23 cellular contexts compared by ENCODE assay signal in the genomic region with DNA sequence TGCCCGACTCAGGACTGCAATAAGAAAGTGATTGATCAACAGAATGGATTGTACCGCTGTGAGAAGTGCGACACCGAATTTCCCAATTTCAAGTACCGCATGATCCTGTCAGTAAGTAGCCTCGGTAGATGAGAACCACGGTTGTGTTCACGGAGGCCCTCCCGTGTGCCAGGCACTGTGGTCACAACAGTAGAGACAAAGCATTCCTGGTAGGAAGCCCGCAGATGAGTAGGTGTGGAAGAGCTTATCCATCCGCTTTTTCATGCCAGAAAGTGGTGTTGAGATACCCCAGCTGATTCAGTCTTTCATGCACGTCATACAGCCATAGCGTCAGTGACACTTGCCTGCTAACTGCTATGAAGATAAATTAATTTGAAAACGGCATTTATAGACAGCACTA.
"Had no signal": no experiment of that assay in that cellular context is flagged by ENCODE, and none has a peak within 500 bp of the region (broad histone marks: within the 10 kb centered on the region; RNA-seq: fewer than 3 reads in every experiment).

No MANE protein-coding gene starts in this region.

- H3K4me3 ChIP-seq: dorsolateral prefrontal cortex, lung, psoas muscle, right lobe of liver, thoracic aorta, tibial nerve, upper lobe of left lung, uterus had no signal

- FAIRE-seq: colon, frontal cortex, islet of Langerhans, small intestine had no signal

- H3K9me3 Mint-ChIP-seq: memory B cell; natural killer cell; neural crest cell; stimulated activated naive B cell treated with anti-CD40 and anti-IgM and Interleukin-4, amounts not matched to agents 10 μg/mL and 1 μg/mL and 100 μg/mL, for 72 hours; stimulated activated naive CD8-positive, alpha-beta T cell treated with anti-CD3 and anti-CD28 coated beads, Interleukin-15, Interleukin-2, amounts not matched to agents 100 ng/mL and 50 ng/mL, for 24 hours had no signal

- DNase-seq: dorsolateral prefrontal cortex; effector CD4-positive, alpha-beta T cell; left colon; natural killer cell; psoas muscle; right lobe of liver; small intestine; stimulated activated CD4-positive, alpha-beta T cell treated with anti-CD3 and anti-CD28 coated beads, Interleukin-15, amount 100 ng/mL, for 24 hours; stimulated activated CD4-positive, alpha-beta T cell treated with anti-CD3 and anti-CD28 coated beads, Interleukin-2, amount 100 ng/mL, for 48 hours; stimulated activated naive B cell treated with anti-CD40 and anti-IgM and Interleukin-4, amounts not matched to agents 10 μg/mL and 1 μg/mL and 100 μg/mL, for 72 hours; upper lobe of left lung; uterus had no signal

- H3K9me3 ChIP-seq: neutrophil, psoas muscle, right lobe of liver, thoracic aorta, tibial nerve, upper lobe of left lung, uterus had no signal

- H3K4me3 Mint-ChIP-seq: memory B cell; natural killer cell; neural crest cell; stimulated activated naive B cell treated with anti-CD40 and anti-IgM and Interleukin-4, amounts not matched to agents 10 μg/mL and 1 μg/mL and 100 μg/mL, for 72 hours; stimulated activated naive CD8-positive, alpha-beta T cell treated with anti-CD3 and anti-CD28 coated beads, Interleukin-15, Interleukin-2, amounts not matched to agents 100 ng/mL and 50 ng/mL, for 24 hours had no signal

- ATAC-seq: natural killer cell; psoas muscle; right lobe of liver; stimulated activated naive B cell treated with anti-CD40 and anti-IgM and Interleukin-4, amounts not matched to agents 10 μg/mL and 1 μg/mL and 100 μg/mL, for 72 hours had no signal

- H3K27ac Mint-ChIP-seq: memory B cell; natural killer cell; stimulated activated naive B cell treated with anti-CD40 and anti-IgM and Interleukin-4, amounts not matched to agents 10 μg/mL and 1 μg/mL and 100 μg/mL, for 72 hours; stimulated activated naive CD8-positive, alpha-beta T cell treated with anti-CD3 and anti-CD28 coated beads, Interleukin-15, Interleukin-2, amounts not matched to agents 100 ng/mL and 50 ng/mL, for 24 hours had no signal

- H3K4me1 ChIP-seq: parathyroid adenoma, psoas muscle, right lobe of liver, tibial nerve, upper lobe of left lung, uterus had no signal

- H3K27me3 Mint-ChIP-seq: memory B cell; stimulated activated naive B cell treated with anti-CD40 and anti-IgM and Interleukin-4, amounts not matched to agents 10 μg/mL and 1 μg/mL and 100 μg/mL, for 72 hours; stimulated activated naive CD8-positive, alpha-beta T cell treated with anti-CD3 and anti-CD28 coated beads, Interleukin-15, Interleukin-2, amounts not matched to agents 100 ng/mL and 50 ng/mL, for 24 hours had no signal

- H3K36me3 ChIP-seq: uterus had no signal

- H3K27me3 ChIP-seq: dorsolateral prefrontal cortex, neutrophil, right lobe of liver, tibial nerve, upper lobe of left lung, uterus had no signal

- H3K4me1 Mint-ChIP-seq: memory B cell, neural crest cell had no signal

- H3K27ac ChIP-seq: dorsolateral prefrontal cortex, neutrophil, parathyroid adenoma, psoas muscle, right lobe of liver, thoracic aorta, tibial nerve, upper lobe of left lung, uterus had no signal
